Comparison of ENCODE assay signal across 2 cellular contexts in the genomic region with DNA sequence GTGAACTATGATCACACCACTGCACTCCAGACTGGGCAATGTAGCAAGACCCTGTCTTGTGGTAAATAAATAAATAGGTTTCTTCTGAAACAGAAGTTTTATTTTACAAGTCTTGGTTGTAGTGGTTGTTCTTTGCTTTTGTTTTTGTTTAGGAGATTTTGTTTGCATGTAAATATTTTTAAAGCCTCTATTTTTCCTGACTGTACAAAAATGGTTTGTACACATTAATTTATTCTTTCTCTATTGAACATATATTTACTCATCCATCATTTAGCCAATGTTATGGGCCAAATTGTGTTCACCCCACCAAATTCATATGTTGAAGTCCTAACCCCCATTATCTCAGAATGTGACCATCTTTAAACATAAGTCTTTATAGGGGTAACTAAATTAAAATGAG.
TF ChIP-seq lines count a peak whose summit lies in the region.

No MANE protein-coding gene starts in this region.

TF ChIP-seq in HepG2, 621 proteins besides CTCF, POLR2A, EP300 and RAD21 (continued from another document):
- TF ChIP-seq HCFC1 (IDR thresholded peaks at IDR 0.05; ENCODE audit: low read depth, low read length), result no peak
- peak; percentile 95 to 99 for TF ChIP-seq MAFK (conservative IDR thresholded peaks at IDR 0.05 in 1 of 2, IDR thresholded peaks at IDR 0.05 in 1 of 2; ENCODE audit: low read length in 2 of 2)
- TF ChIP-seq, protein P1, sequence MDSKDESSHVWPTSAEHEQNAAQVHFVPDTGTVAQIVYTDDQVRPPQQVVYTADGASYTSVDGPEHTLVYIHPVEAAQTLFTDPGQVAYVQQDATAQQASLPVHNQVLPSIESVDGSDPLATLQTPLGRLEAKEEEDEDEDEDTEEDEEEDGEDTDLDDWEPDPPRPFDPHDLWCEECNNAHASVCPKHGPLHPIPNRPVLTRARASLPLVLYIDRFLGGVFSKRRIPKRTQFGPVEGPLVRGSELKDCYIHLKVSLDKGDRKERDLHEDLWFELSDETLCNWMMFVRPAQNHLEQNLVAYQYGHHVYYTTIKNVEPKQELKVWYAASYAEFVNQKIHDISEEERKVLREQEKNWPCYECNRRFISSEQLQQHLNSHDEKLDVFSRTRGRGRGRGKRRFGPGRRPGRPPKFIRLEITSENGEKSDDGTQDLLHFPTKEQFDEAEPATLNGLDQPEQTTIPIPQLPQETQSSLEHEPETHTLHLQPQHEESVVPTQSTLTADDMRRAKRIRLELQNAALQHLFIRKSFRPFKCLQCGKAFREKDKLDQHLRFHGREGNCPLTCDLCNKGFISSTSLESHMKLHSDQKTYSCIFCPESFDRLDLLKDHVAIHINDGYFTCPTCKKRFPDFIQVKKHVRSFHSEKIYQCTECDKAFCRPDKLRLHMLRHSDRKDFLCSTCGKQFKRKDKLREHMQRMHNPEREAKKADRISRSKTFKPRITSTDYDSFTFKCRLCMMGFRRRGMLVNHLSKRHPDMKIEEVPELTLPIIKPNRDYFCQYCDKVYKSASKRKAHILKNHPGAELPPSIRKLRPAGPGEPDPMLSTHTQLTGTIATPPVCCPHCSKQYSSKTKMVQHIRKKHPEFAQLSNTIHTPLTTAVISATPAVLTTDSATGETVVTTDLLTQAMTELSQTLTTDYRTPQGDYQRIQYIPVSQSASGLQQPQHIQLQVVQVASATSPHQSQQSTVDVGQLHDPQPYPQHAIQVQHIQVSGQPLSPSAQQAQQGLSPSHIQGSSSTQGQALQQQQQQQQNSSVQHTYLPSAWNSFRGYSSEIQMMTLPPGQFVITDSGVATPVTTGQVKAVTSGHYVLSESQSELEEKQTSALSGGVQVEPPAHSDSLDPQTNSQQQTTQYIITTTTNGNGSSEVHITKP (CRISPR knock-in tag; IDR thresholded peaks at IDR 0.05; ENCODE audit: low read depth), result no peak
- no peak for TF ChIP-seq ZNF780A (CRISPR knock-in tag; IDR thresholded peaks at IDR 0.05)
- TF ChIP-seq ZNF430 (CRISPR knock-in tag; IDR thresholded peaks at IDR 0.05), result no peak
- TF ChIP-seq MAFG (CRISPR knock-in tag; IDR thresholded peaks at IDR 0.05), result no peak
- TF ChIP-seq ZBTB38 (CRISPR knock-in tag; IDR thresholded peaks at IDR 0.05), result no peak
- TF ChIP-seq, protein P2, sequence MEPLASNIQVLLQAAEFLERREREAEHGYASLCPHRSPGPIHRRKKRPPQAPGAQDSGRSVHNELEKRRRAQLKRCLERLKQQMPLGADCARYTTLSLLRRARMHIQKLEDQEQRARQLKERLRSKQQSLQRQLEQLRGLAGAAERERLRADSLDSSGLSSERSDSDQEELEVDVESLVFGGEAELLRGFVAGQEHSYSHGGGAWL (CRISPR knock-in tag; IDR thresholded peaks at IDR 0.05), result no peak

TF ChIP-seq in K562, 482 proteins besides CTCF, POLR2A, EP300 and RAD21 (continued from another document):
- TF ChIP-seq, protein P3, sequence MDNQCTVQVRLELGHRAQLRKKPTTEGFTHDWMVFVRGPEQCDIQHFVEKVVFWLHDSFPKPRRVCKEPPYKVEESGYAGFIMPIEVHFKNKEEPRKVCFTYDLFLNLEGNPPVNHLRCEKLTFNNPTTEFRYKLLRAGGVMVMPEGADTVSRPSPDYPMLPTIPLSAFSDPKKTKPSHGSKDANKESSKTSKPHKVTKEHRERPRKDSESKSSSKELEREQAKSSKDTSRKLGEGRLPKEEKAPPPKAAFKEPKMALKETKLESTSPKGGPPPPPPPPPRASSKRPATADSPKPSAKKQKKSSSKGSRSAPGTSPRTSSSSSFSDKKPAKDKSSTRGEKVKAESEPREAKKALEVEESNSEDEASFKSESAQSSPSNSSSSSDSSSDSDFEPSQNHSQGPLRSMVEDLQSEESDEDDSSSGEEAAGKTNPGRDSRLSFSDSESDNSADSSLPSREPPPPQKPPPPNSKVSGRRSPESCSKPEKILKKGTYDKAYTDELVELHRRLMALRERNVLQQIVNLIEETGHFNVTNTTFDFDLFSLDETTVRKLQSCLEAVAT (IDR thresholded peaks at IDR 0.05), result no peak
- TF ChIP-seq RBM22 (IDR thresholded peaks at IDR 0.05; ENCODE audit: low read depth, low read length, poor library complexity, severe bottlenecking), result no peak
- TF ChIP-seq, protein P4, sequence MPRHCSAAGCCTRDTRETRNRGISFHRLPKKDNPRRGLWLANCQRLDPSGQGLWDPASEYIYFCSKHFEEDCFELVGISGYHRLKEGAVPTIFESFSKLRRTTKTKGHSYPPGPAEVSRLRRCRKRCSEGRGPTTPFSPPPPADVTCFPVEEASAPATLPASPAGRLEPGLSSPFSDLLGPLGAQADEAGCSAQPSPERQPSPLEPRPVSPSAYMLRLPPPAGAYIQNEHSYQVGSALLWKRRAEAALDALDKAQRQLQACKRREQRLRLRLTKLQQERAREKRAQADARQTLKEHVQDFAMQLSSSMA (CRISPR knock-in tag; IDR thresholded peaks at IDR 0.05), result no peak
- TF ChIP-seq MED1 (CRISPR knock-in tag; IDR thresholded peaks at IDR 0.05; ENCODE audit: borderline replicate concordance), result no peak
- TF ChIP-seq NR2C2 (CRISPR knock-in tag; IDR thresholded peaks at IDR 0.05), result no peak
- TF ChIP-seq NR2C2 (tag; IDR thresholded peaks at IDR 0.05), result no peak
- no peak for TF ChIP-seq ETS2 (tag; IDR thresholded peaks at IDR 0.05; ENCODE audit: borderline replicate concordance, poor library complexity, severe bottlenecking)
- no peak for TF ChIP-seq PML (IDR thresholded peaks at IDR 0.05; ENCODE audit: low read length)
- TF ChIP-seq MXI1 (IDR thresholded peaks at IDR 0.05; ENCODE audit: low read depth, low read length), result no peak
- TF ChIP-seq SMAD2 (IDR thresholded peaks at IDR 0.05; ENCODE audit: low read depth, low read length), result no peak
- TF ChIP-seq, protein P5, sequence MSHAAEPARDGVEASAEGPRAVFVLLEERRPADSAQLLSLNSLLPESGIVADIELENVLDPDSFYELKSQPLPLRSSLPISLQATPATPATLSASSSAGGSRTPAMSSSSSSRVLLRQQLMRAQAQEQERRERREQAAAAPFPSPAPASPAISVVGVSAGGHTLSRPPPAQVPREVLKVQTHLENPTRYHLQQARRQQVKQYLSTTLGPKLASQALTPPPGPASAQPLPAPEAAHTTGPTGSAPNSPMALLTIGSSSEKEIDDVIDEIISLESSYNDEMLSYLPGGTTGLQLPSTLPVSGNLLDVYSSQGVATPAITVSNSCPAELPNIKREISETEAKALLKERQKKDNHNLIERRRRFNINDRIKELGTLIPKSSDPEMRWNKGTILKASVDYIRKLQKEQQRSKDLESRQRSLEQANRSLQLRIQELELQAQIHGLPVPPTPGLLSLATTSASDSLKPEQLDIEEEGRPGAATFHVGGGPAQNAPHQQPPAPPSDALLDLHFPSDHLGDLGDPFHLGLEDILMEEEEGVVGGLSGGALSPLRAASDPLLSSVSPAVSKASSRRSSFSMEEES (CRISPR knock-in tag; IDR thresholded peaks at IDR 0.05), result no peak
- TF ChIP-seq MAFG (tag; conservative IDR thresholded peaks at IDR 0.05), result peak; percentile 73
- TF ChIP-seq SIN3A (IDR thresholded peaks at IDR 0.05; ENCODE audit: borderline replicate concordance in 2 of 2, control insufficient read depth in 1 of 2, low read depth in 2 of 2, low read length in 2 of 2), result no peak
- TF ChIP-seq ZNF23 (CRISPR knock-in tag; IDR thresholded peaks at IDR 0.05), result no peak
- TF ChIP-seq, protein P6, sequence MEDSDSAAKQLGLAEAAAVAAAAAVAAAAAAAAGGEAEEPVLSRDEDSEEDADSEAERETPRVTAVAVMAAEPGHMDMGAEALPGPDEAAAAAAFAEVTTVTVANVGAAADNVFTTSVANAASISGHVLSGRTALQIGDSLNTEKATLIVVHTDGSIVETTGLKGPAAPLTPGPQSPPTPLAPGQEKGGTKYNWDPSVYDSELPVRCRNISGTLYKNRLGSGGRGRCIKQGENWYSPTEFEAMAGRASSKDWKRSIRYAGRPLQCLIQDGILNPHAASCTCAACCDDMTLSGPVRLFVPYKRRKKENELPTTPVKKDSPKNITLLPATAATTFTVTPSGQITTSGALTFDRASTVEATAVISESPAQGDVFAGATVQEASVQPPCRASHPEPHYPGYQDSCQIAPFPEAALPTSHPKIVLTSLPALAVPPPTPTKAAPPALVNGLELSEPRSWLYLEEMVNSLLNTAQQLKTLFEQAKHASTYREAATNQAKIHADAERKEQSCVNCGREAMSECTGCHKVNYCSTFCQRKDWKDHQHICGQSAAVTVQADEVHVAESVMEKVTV (CRISPR knock-in tag; IDR thresholded peaks at IDR 0.05), result no peak
- TF ChIP-seq MTF1 (CRISPR knock-in tag; IDR thresholded peaks at IDR 0.05; ENCODE audit: borderline replicate concordance), result no peak
- no peak for TF ChIP-seq POLR2G (IDR thresholded peaks at IDR 0.05; ENCODE audit: low read depth, low read length)
- no peak for TF ChIP-seq LARP7 (IDR thresholded peaks at IDR 0.05)
- TF ChIP-seq, protein P7, sequence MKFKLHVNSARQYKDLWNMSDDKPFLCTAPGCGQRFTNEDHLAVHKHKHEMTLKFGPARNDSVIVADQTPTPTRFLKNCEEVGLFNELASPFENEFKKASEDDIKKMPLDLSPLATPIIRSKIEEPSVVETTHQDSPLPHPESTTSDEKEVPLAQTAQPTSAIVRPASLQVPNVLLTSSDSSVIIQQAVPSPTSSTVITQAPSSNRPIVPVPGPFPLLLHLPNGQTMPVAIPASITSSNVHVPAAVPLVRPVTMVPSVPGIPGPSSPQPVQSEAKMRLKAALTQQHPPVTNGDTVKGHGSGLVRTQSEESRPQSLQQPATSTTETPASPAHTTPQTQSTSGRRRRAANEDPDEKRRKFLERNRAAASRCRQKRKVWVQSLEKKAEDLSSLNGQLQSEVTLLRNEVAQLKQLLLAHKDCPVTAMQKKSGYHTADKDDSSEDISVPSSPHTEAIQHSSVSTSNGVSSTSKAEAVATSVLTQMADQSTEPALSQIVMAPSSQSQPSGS (CRISPR knock-in tag; IDR thresholded peaks at IDR 0.05), result no peak
- TF ChIP-seq C11orf30 (IDR thresholded peaks at IDR 0.05; ENCODE audit: low read depth), result peak; percentile 59; the same call in 1 of the 2 replicates
- no peak for TF ChIP-seq IRF2 (CRISPR knock-in tag; IDR thresholded peaks at IDR 0.05)
- peak; percentile 73 for TF ChIP-seq MAFF (IDR thresholded peaks at IDR 0.05; ENCODE audit: low read length)
- TF ChIP-seq ZBTB17 (CRISPR knock-in tag; IDR thresholded peaks at IDR 0.05), result no peak
- TF ChIP-seq, protein P8, sequence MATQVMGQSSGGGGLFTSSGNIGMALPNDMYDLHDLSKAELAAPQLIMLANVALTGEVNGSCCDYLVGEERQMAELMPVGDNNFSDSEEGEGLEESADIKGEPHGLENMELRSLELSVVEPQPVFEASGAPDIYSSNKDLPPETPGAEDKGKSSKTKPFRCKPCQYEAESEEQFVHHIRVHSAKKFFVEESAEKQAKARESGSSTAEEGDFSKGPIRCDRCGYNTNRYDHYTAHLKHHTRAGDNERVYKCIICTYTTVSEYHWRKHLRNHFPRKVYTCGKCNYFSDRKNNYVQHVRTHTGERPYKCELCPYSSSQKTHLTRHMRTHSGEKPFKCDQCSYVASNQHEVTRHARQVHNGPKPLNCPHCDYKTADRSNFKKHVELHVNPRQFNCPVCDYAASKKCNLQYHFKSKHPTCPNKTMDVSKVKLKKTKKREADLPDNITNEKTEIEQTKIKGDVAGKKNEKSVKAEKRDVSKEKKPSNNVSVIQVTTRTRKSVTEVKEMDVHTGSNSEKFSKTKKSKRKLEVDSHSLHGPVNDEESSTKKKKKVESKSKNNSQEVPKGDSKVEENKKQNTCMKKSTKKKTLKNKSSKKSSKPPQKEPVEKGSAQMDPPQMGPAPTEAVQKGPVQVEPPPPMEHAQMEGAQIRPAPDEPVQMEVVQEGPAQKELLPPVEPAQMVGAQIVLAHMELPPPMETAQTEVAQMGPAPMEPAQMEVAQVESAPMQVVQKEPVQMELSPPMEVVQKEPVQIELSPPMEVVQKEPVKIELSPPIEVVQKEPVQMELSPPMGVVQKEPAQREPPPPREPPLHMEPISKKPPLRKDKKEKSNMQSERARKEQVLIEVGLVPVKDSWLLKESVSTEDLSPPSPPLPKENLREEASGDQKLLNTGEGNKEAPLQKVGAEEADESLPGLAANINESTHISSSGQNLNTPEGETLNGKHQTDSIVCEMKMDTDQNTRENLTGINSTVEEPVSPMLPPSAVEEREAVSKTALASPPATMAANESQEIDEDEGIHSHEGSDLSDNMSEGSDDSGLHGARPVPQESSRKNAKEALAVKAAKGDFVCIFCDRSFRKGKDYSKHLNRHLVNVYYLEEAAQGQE (CRISPR knock-in tag; IDR thresholded peaks at IDR 0.05; ENCODE audit: low read depth), result no peak
- TF ChIP-seq ZNF274 (IDR thresholded peaks at IDR 0.05; ENCODE audit: borderline replicate concordance, low read depth, low read length), result no peak
- TF ChIP-seq MCM5 (IDR thresholded peaks at IDR 0.05; ENCODE audit: low read depth), result no peak
- no peak for TF ChIP-seq ZFPM2 (CRISPR knock-in tag; IDR thresholded peaks at IDR 0.05)
- peak; percentile 83 for TF ChIP-seq MAFK (IDR thresholded peaks at IDR 0.05; ENCODE audit: low read length)
- TF ChIP-seq ZNF316 (IDR thresholded peaks at IDR 0.05), result peak; percentile 82
- TF ChIP-seq, protein P9, sequence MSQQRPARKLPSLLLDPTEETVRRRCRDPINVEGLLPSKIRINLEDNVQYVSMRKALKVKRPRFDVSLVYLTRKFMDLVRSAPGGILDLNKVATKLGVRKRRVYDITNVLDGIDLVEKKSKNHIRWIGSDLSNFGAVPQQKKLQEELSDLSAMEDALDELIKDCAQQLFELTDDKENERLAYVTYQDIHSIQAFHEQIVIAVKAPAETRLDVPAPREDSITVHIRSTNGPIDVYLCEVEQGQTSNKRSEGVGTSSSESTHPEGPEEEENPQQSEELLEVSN (IDR thresholded peaks at IDR 0.05; ENCODE audit: borderline replicate concordance in 1 of 2, extremely low read depth in 1 of 2, insufficient read depth in 1 of 2, insufficient read length in 1 of 2, low read depth in 1 of 2, low read length in 1 of 2, poor library complexity in 1 of 2, severe bottlenecking in 1 of 2), result no peak
- no peak for TF ChIP-seq NELFE (IDR thresholded peaks at IDR 0.05; ENCODE audit: insufficient read depth, insufficient read length)
